In the genomic region with DNA sequence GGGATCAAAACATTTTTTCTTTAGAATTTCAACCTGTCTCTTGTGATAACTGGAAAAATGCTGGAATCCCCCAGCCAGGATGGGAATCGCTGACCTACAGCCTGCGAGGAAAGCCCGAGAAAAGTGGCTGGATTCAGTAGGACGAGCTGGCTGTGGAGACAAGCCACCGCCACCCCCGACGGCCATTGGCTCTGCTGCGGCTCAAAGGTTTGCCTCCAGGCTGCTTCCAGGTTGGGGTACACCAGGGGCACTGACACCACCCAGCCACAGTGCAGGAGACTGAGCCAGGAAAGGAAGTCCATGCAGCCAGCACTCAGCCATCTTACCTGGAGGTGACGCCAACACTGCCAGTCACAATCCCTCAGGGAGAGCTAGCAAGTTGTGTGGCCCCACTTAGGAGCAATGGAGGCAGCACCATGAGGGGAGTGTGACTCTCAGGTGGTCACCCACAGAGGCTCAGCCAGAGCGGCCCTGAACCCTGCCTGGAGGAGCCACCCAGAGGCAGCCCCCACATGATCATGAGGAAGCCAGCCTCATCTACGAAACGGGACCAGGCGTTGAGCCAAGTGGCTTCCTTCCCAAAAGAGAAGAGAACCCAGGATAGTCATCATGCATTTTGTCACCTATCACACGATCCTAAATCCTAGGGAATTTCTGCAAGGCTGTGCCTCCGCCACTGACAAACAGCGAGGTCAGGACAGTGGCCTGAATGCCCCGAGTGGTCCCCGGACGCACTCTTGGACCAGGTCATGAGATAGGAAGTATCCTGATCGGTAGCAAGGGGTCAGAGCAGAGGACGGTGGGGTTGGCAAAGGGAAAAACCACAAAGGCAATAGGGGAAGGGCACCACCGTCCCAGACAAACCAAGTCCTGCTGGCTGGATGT, we compare ENCODE assay signal across 7 cellular contexts.
"Had no signal": no experiment of that assay in that cellular context is flagged by ENCODE, and none has a peak within 500 bp of the region (broad histone marks: within the 10 kb centered on the region; RNA-seq: fewer than 3 reads in every experiment).

No MANE protein-coding gene starts in this region.

- H2AFZ ChIP-seq: GM23338 had no signal

- H3K4me1 ChIP-seq: HAP-1 had no signal

- H3K4me2 ChIP-seq: GM23338 had no signal

- H3K36me3 ChIP-seq: HAP-1 had no signal

- DNase-seq: H7, HFFc6, KBM-7 had no signal

- H3K4me3 ChIP-seq: GM23338, HAP-1 had no signal

- ATAC-seq: GM23338, HCT116 had no signal

- H3K27ac ChIP-seq: HL-60 had no signal

- H3K9me3 ChIP-seq: HAP-1 had no signal
